In genomic region chrX:1592128-1592862, GRCh38 we compare ENCODE assay signal across 8 cellular contexts.
DNase-seq lines count a peak whose midpoint lies in the region; ATAC-seq and TF ChIP-seq lines count a peak whose summit lies in the region.

No MANE protein-coding gene starts in this region.

- peak overlapping the region; percentile 51 for H3K9ac ChIP-seq in HUES48 (ENCODE audit: low read depth, low read length)

- H3K4me3 ChIP-seq in DOHH2 (ENCODE audit: low read length): peak overlapping the region; percentile 95
- peak overlapping the region; percentile 85 for H3K4me3 ChIP-seq in HUES48 (ENCODE audit: low read depth, low read length)

- peak; percentile 29 for DNase-seq in amniotic epithelial cell (ENCODE audit: low read depth)
- peak; percentile 79 for DNase-seq in islet precursor cell
- peak; percentile 11 for DNase-seq in stimulated activated naive CD4-positive, alpha-beta T cell treated with Interleukin-2 at 50 U/mL for 16 hours (lab: John Stamatoyannopoulos, UW)
- DNase-seq in NCI-H345 (lab: John Stamatoyannopoulos, UW): no peak
- DNase-seq in NCI-H748 (lab: John Stamatoyannopoulos, UW; ENCODE audit: unreplicated experiment): no peak

- H3K27ac ChIP-seq in DOHH2 (ENCODE audit: low read depth, low read length): peak overlapping the region; percentile 46
- peak overlapping the region; percentile 64 for H3K27ac ChIP-seq in HUES48 (ENCODE audit: low read depth, low read length)

- H3K27me3 ChIP-seq in DOHH2 (ENCODE audit: control insufficient read depth, low read length) (no peaks in the 10 kb centered on the region), HUES48 (ENCODE audit: control insufficient read depth, insufficient read depth, low read length) (no peaks in the 10 kb centered on the region)

- H3K9me2 ChIP-seq in DOHH2 (replicated peaks; ENCODE audit: control insufficient read depth, low read length): no peaks in the 10 kb centered on the region

- H4K20me1 ChIP-seq in DOHH2 (ENCODE audit: control insufficient read depth, insufficient read depth, low read depth, low read length): peaks cover 13% of the 10 kb centered on the region

- H3K36me3 ChIP-seq in DOHH2 (ENCODE audit: control insufficient read depth, low read length) (peaks cover 49% of the 10 kb centered on the region), HUES48 (ENCODE audit: control insufficient read depth, insufficient read depth, low read length) (peaks cover 39% of the 10 kb centered on the region)

- H3K9me3 ChIP-seq in DOHH2 (ENCODE audit: control insufficient read depth, insufficient read depth, low read length) (no peaks in the 10 kb centered on the region), HUES48 (ENCODE audit: control insufficient read depth, insufficient read depth, low read length) (no peaks in the 10 kb centered on the region)

- H3F3A ChIP-seq in DOHH2 (ENCODE audit: control insufficient read depth, insufficient read depth): peaks cover 19% of the 10 kb centered on the region

- peaks cover 26% of the 10 kb centered on the region for H3K4me1 ChIP-seq in DOHH2 (ENCODE audit: control insufficient read depth, low read length)
- H3K4me1 ChIP-seq in HUES48 (ENCODE audit: control insufficient read depth, insufficient read depth, low read length): peaks cover 3% of the 10 kb centered on the region; the same call in 1 of the 2 replicates

- H3K79me2 ChIP-seq in DOHH2 (ENCODE audit: control insufficient read depth, low read length): peaks cover 54% of the 10 kb centered on the region

- H3K4me2 ChIP-seq in DOHH2 (ENCODE audit: low read length): peak overlapping the region; percentile 94

- ATAC-seq in GM19397 (IDR thresholded peaks at IDR 0.05; ENCODE audit: unreplicated experiment): peak; percentile 36

- no peak for TF ChIP-seq CTCF in DOHH2 (IDR thresholded peaks at IDR 0.05; ENCODE audit: low read depth, low read length, poor library complexity, severe bottlenecking)

Comparison
In these comparisons a context has a peak if more than half of its experiments do, and no peak if none do; other contexts are left out.
1. DNase-seq: peak in amniotic epithelial cell (single experiment), islet precursor cell (single experiment) and stimulated activated naive CD4-positive, alpha-beta T cell treated with Interleukin-2 at 50 U/mL for 16 hours (single experiment); none in NCI-H345 (single experiment) and NCI-H748 (single experiment).